ENCODE assay signal across 8 cellular contexts in genomic region chr7:18086165-18087030, GRCh38.
DNase-seq lines count a peak whose midpoint lies in the region; TF ChIP-seq lines count a peak whose summit lies in the region.

No MANE protein-coding gene starts in this region.

- peak overlapping the region; percentile 58 for H3K4me2 ChIP-seq in MM.1S (ENCODE audit: low read depth, low read length)

- H3K27ac ChIP-seq in MM.1S (ENCODE audit: low read length) (no peak overlapping the region), iPS DF 6.9 (ENCODE audit: low read length) (no peak overlapping the region)

- WGBS in iPS DF 6.9 (ENCODE audit: insufficient coverage, insufficient read length): no CpG with 5 or more reads among the region's 110 CpGs

- H2AFZ ChIP-seq in MM.1S (ENCODE audit: low read length): peak overlapping the region; percentile 82

- H3K4me3 ChIP-seq in MM.1S (ENCODE audit: low read length) (peak overlapping the region; percentile 66), astrocyte of the cerebellum (ENCODE audit: low read depth, low read length) (peak overlapping the region; percentile 60), iPS DF 6.9 (ENCODE audit: low read length) (peak overlapping the region; percentile 76), retinal pigment epithelial cell (ENCODE audit: low read length) (peak overlapping the region; percentile 68)

- H3K79me2 ChIP-seq in MM.1S (ENCODE audit: low read length): no peaks in the 10 kb centered on the region

- H3K4me1 ChIP-seq in MM.1S (ENCODE audit: low read length): no peaks in the 10 kb centered on the region
- no peaks in the 10 kb centered on the region for H3K4me1 ChIP-seq in iPS DF 6.9 (ENCODE audit: control insufficient read depth, insufficient read depth, low read length)

- H3K9me3 ChIP-seq in MM.1S (replicated peaks; ENCODE audit: insufficient read depth, low read length): no peaks in the 10 kb centered on the region
- no peaks in the 10 kb centered on the region for H3K9me3 ChIP-seq in iPS DF 6.9 (ENCODE audit: control insufficient read depth, insufficient read depth, low read length)

- no peaks in the 10 kb centered on the region; the same call in 1 of the 2 replicates for H3F3A ChIP-seq in MM.1S (ENCODE audit: insufficient read depth, low read length)

- no peaks in the 10 kb centered on the region for H3K36me3 ChIP-seq in MM.1S (replicated peaks; ENCODE audit: insufficient read depth, low read length)
- H3K36me3 ChIP-seq in iPS DF 6.9 (ENCODE audit: control insufficient read depth, insufficient read depth, low read length): no peaks in the 10 kb centered on the region

- H3K27me3 ChIP-seq in MM.1S (replicated peaks; ENCODE audit: insufficient read depth, low read length): no peaks in the 10 kb centered on the region
- peaks cover 11% of the 10 kb centered on the region; the same call in 1 of the 2 replicates for H3K27me3 ChIP-seq in iPS DF 6.9 (ENCODE audit: control insufficient read depth, insufficient read depth, low read length)

- no peaks in the 10 kb centered on the region for H3K9me2 ChIP-seq in MM.1S (replicated peaks; ENCODE audit: insufficient read depth, low read length)

- no peak overlapping the region; the same call in 1 of the 2 replicates for H3K9ac ChIP-seq in MM.1S (ENCODE audit: low read length)

- DNase-seq in SKM-1 treated with dmso at 0.1 percent for 144 hours (lab: John Stamatoyannopoulos, UW; ENCODE audit: unreplicated experiment) (peak; percentile 36), SKM-1 (lab: John Stamatoyannopoulos, UW; ENCODE audit: unreplicated experiment) (no peak), MM.1S (peak; percentile 46), astrocyte of the cerebellum (ENCODE audit: low read depth) (no peak), iPS DF 6.9 (ENCODE audit: low read depth, low spot score) (no peak), retinal pigment epithelial cell (ENCODE audit: low read depth) (no peak), cortex of kidney (lab: John Stamatoyannopoulos, UW) (no peak), GM19240 (ENCODE audit: insufficient read length, low spot score) (no peak)

- in situ Hi-C loops in astrocyte of the cerebellum (cut with HindIII; ENCODE audit: low sequenced_read_pairs): no loop called here

- H4K20me1 ChIP-seq in MM.1S (ENCODE audit: insufficient read depth, low read length): no peaks in the 10 kb centered on the region

- TF ChIP-seq CTCF in MM.1S (IDR thresholded peaks at IDR 0.05; ENCODE audit: low read length): peak; percentile 36
- no peak for TF ChIP-seq CTCF in astrocyte of the cerebellum (IDR thresholded peaks at IDR 0.05; ENCODE audit: low read depth, low read length, missing control alignments)
- TF ChIP-seq CTCF in retinal pigment epithelial cell (conservative IDR thresholded peaks at IDR 0.05; ENCODE audit: low read depth, low read length): peak; percentile 17

Comparison
In these comparisons a context has a peak if more than half of its experiments do, and no peak if none do; other contexts are left out.
1. DNase-seq: peak in SKM-1 treated with dmso at 0.1 percent for 144 hours (single experiment) and MM.1S (single experiment); none in SKM-1 (single experiment), astrocyte of the cerebellum (single experiment), iPS DF 6.9 (single experiment), retinal pigment epithelial cell (single experiment), cortex of kidney (single experiment) and GM19240 (single experiment).
2. Peak in every context shown above with its lines, with median percentiles within 50 percentile points of each other: H3K4me3 ChIP-seq.